In genomic region chr6:136288566-136289326, GRCh38 we compare ENCODE assay signal across 8 cellular contexts. TPM values are rescaled to one million over a fixed set of nuclear protein-coding genes. Genes with fewer than 3 reads are reported as not detected.
DNase-seq lines count a peak whose midpoint lies in the region; ATAC-seq, FAIRE-seq and TF ChIP-seq lines count a peak whose summit lies in the region.

No MANE protein-coding gene starts in this region.

- H2AFZ ChIP-seq in mammary epithelial cell (ENCODE audit: low read depth, low read length), result peak overlapping the region; percentile 40

- peaks cover 32% of the 10 kb centered on the region for H4K20me1 ChIP-seq in mammary epithelial cell (ENCODE audit: insufficient read depth, low read length)

- in situ Hi-C loops in mammary epithelial cell (cut with MboI; ENCODE audit: low sequenced_read_pairs in 2 of 2), result no loop called here

- CTCF ChIA-PET in WTC11 (lab: Charles Lee), result interaction anchor here (1.3 to 1.7 kb wide), 4 partner anchors 29 to 262 kb away, joined by 5 to 10 read pairs (median 8); partner anchors contain the start of gene MAP7
- CTCF ChIA-PET in mammary epithelial cell (lab: Charles Lee; ENCODE audit: low non-redundant PET), result interaction anchor here (0.6 kb wide), 1 partner anchor 262 kb away, joined by 8 read pairs; the partner anchor contains the start of gene MAP7

- H3K36me3 ChIP-seq in mammary epithelial cell (ENCODE audit: insufficient read depth, low read length) (no peaks in the 10 kb centered on the region), small intestine (ENCODE audit: control insufficient read depth in 2 of 2, insufficient read depth in 2 of 2, low read length in 2 of 2) (peaks cover 0 to 3% of the 10 kb centered on the region in 2 donors)

- no TSS peak for BruUV-seq in mammary epithelial cell (replicated peaks; lab: Mats Ljungman, UMichigan)

- DNase-seq in NCI-H2081 (lab: John Stamatoyannopoulos, UW) (peak; percentile 57 to 70), WTC11 (ENCODE audit: low spot score) (peak; percentile 68), mammary epithelial cell (peak; percentile 96), iPS-NIHi11 (ENCODE audit: low spot score) (peak; percentile 65), small intestine (peak; percentile 87), GF-D8 (lab: John Stamatoyannopoulos, UW) (no peak)

- H3K4me3 ChIP-seq in GM12875 (ENCODE audit: low read depth, low read length) (peak overlapping the region; percentile 70), mammary epithelial cell (replicated peaks in 1 of 3; ENCODE audit: insufficient read depth in 1 of 3, low read depth in 2 of 3, low read length in 3 of 3) (peak overlapping the region; percentile 87 to 97 (median 95)), small intestine (ENCODE audit: low read depth in 1 of 2, low read length in 2 of 2) (peak overlapping the region; percentile 74)

- dilution Hi-C loops in mammary epithelial cell (cut with HindIII; ENCODE audit: low sequenced_read_pairs), result no loop called here

- H3K27me3 ChIP-seq in mammary epithelial cell (ENCODE audit: insufficient read depth, low read length) (no peaks in the 10 kb centered on the region), small intestine (ENCODE audit: control insufficient read depth in 2 of 2, insufficient read depth in 2 of 2, low read length in 2 of 2) (no peaks in the 10 kb centered on the region)

- intact Hi-C loops in mammary epithelial cell (cut with micrococcal nuclease), result loop anchor here (1.0 to 5.0 kb wide), 3 partner anchors 28 to 262 kb away; partner anchors contain the start of genes MAP7 and MTFR2

- H3K4me2 ChIP-seq in mammary epithelial cell (ENCODE audit: insufficient read depth, low read depth, low read length), result peak overlapping the region; percentile 78

- H3K4me1 ChIP-seq in mammary epithelial cell (ENCODE audit: insufficient read depth, low read length), result peaks cover 23% of the 10 kb centered on the region
- H3K4me1 ChIP-seq in small intestine (ENCODE audit: control insufficient read depth in 2 of 2, insufficient read depth in 1 of 2, low read depth in 1 of 2, low read length in 1 of 2), result peaks cover 9 to 19% of the 10 kb centered on the region in 2 donors

- H3K27me3 Mint-ChIP-seq in WTC11 (ENCODE audit: low read depth), result no peaks in the 10 kb centered on the region

- peak overlapping the region; percentile 100 for H3K27ac Mint-ChIP-seq in WTC11

- ATAC-seq in HG02798 (IDR thresholded peaks at IDR 0.05; ENCODE audit: poor library complexity, unreplicated experiment) (peak; percentile 41), WTC11 (peak; percentile 29)

- peak overlapping the region; percentile 100 for H3K9ac ChIP-seq in mammary epithelial cell (ENCODE audit: insufficient read depth, low read length)

- H3K36me3 Mint-ChIP-seq in WTC11, result peaks cover 9% of the 10 kb centered on the region

- peak overlapping the region; percentile 100 for H3K4me3 Mint-ChIP-seq in WTC11

- H3K27ac ChIP-seq in mammary epithelial cell (ENCODE audit: insufficient read depth, low read depth, low read length) (peak overlapping the region; percentile 100), small intestine (ENCODE audit: low read depth in 1 of 2, low read length in 1 of 2) (peak overlapping the region; percentile 98 to 99)

- FAIRE-seq in small intestine (lab: Jason Lieb, UNC), result no peak

- TF ChIP-seq CTCF in GM12875 (IDR thresholded peaks at IDR 0.05; ENCODE audit: borderline replicate concordance, insufficient read depth, low read depth, low read length) (peak; percentile 36; the same call in 1 of the 2 replicates), WTC11 (IDR thresholded peaks at IDR 0.05) (no peak), mammary epithelial cell (conservative IDR thresholded peaks at IDR 0.05 in 1 of 2, IDR thresholded peaks at IDR 0.05 in 1 of 2; ENCODE audit: extremely low read depth in 1 of 2, insufficient read depth in 1 of 2, low read depth in 1 of 2, low read length in 2 of 2) (peak in 1 of 2 donors; percentile 28)

- POLR2A ChIA-PET in WTC11 (lab: Charles Lee), result interaction anchor here (0.6 to 1.7 kb wide), 10 partner anchors 11 to 788 kb away, joined by 3 to 11 read pairs (median 4); partner anchors contain the start of genes MAP7 and MTFR2

- H3K79me2 ChIP-seq in mammary epithelial cell (ENCODE audit: insufficient read depth, low read length), result peaks cover 59% of the 10 kb centered on the region

- 4% methylated on average over 27 of the region's 34 CpGs for WGBS in mammary epithelial cell (ENCODE audit: low coverage, missing lambda C conversion rate)
- 0 to 1% (median 1%) methylated on average over 34 of the region's 34 CpGs for WGBS in small intestine, 3 donors

- H3K9me3 Mint-ChIP-seq in WTC11, result no peaks in the 10 kb centered on the region

- peaks cover 50% of the 10 kb centered on the region for H3K4me1 Mint-ChIP-seq in WTC11

- H3K9me3 ChIP-seq in mammary epithelial cell (replicated peaks; ENCODE audit: insufficient read depth, low read length), result no peaks in the 10 kb centered on the region
- H3K9me3 ChIP-seq in small intestine (ENCODE audit: control insufficient read depth, low read depth), result no peaks in the 10 kb centered on the region

TF ChIP-seq in WTC11, 78 proteins besides CTCF, POLR2A, EP300 and RAD21:
- TF ChIP-seq ZSCAN18 (CRISPR knock-in tag; IDR thresholded peaks at IDR 0.05), result no peak
- TF ChIP-seq NFATC4 (CRISPR knock-in tag; IDR thresholded peaks at IDR 0.05), result 0 out of 2 replicates have a peak, but pooled peaks have one; percentile 52
- 0 out of 2 replicates have a peak, but pooled peaks have one; percentile 31 for TF ChIP-seq AR (CRISPR knock-in tag; IDR thresholded peaks at IDR 0.05)
- TF ChIP-seq ZBTB21 (CRISPR knock-in tag; IDR thresholded peaks at IDR 0.05; ENCODE audit: borderline replicate concordance), result no peak
- no peak for TF ChIP-seq ATF3 (CRISPR knock-in tag; conservative IDR thresholded peaks at IDR 0.05)
TF ChIP-seq in WTC11: peak in this region for 2.

RNA-seq across cellular contexts. Expression of gene BCLAF1, which starts 0.9 kb away (rescaled TPM):
- total RNA-seq in WTC11 (2021), result 147 to 184 TPM (median 162 TPM) in 3 replicates
- total RNA-seq in mammary epithelial cell, result 100 to 1,000 TPM; 104 to 143 TPM
- 38.0 TPM for polyA plus RNA-seq in mammary epithelial cell
- 90.0 TPM for polyA minus RNA-seq in mammary epithelial cell
- polyA plus RNA-seq in small intestine, result 10 to 100 TPM; 15.4 to 30.0 (median 16.8) TPM

RNA-seq across cellular contexts. Expression of gene MTFR2, which starts 38.6 kb away (rescaled TPM):
- total RNA-seq in WTC11 (2021), result 8.2 to 8.5 TPM (median 8.5 TPM) in 3 replicates
- 1 to 10 TPM; 2.0 to 7.3 TPM for total RNA-seq in mammary epithelial cell
- polyA plus RNA-seq in mammary epithelial cell, result 13.2 TPM
- 7.3 TPM for polyA minus RNA-seq in mammary epithelial cell
- polyA plus RNA-seq in small intestine, result 1 to 10 TPM in 2 of 3 donors, under 1 TPM in 1; 0.54 to 6.5 (median 1.6) TPM
